Comparison of ENCODE assay signal across 8 cellular contexts in the genomic region with DNA sequence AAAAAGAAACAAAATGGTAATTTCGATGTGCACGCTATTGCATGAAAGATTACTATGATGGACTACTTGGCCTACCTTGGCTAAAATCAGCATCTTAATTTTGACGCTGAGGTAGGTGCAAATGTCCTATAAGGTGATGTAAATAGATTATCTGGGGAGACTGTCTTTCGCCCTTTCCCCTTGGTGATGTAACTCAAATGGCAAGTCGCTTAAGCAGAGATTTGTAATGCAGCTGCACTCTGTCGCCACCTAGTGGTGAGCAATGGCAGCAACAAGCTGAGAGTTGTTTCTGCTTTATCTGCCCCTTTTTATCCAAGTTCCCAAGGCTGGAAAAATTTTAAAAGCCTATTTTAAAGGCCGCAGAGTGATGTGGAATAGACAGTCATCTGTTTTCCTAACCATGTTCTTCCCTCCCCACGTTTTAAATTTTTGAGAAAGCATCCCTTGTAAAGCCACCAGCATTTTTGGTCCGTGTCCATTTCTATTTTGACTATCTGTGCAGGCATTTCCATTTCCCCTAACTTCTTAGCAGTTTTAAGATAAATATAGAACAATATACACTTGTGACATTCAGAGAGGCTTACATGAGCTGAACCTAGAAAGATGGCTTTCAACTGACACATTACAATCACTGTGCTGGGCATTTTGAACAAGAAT.
DNase-seq lines count a peak whose midpoint lies in the region; ATAC-seq and TF ChIP-seq lines count a peak whose summit lies in the region.

No MANE protein-coding gene starts in this region.

- H3K4me3 Mint-ChIP-seq in endodermal cell = no peak overlapping the region

- no peaks in the 10 kb centered on the region for H3K4me1 ChIP-seq in endodermal cell (ENCODE audit: control insufficient read depth, insufficient read depth, low read length)

- no peaks in the 10 kb centered on the region for H3K9me3 Mint-ChIP-seq in endodermal cell

- 43 to 58% methylated on average over 8 to 9 of the region's 9 CpGs for WGBS in endodermal cell (ENCODE audit: insufficient coverage in 1 of 2, insufficient read length in 1 of 2), 2 experiments

- H3K4me3 ChIP-seq in endodermal cell (ENCODE audit: low read length) = no peak overlapping the region

- no peaks in the 10 kb centered on the region for H3K4me1 Mint-ChIP-seq in endodermal cell

- no peaks in the 10 kb centered on the region for H3K9me3 ChIP-seq in endodermal cell (ENCODE audit: control insufficient read depth, low read length)

- DNase-seq in A172 (ENCODE audit: low spot score) = peak; percentile 62
- peak; percentile 53 for DNase-seq in NCI-H774 (lab: John Stamatoyannopoulos, UW)
- DNase-seq in activated CD8-positive, alpha-beta memory T cell treated with anti-CD3 and anti-CD28 coated beads for 4 hours (ENCODE audit: low read depth in 2 of 2) = peak; percentile 27 to 42
- DNase-seq in endodermal cell = peak; percentile 87
- peak; percentile 87 for DNase-seq in midbrain (lab: John Stamatoyannopoulos, UW)
- peak; percentile 32 to 50 for DNase-seq in stimulated activated CD8-positive, alpha-beta memory T cell treated with anti-CD3 and anti-CD28 coated beads, Interleukin-4, amount 100 ng/mL, for 1 hour (ENCODE audit: low read depth in 2 of 2, low spot score in 1 of 2)

- no peak overlapping the region for H3K27ac Mint-ChIP-seq in endodermal cell

- no peaks in the 10 kb centered on the region for H3K36me3 ChIP-seq in endodermal cell (ENCODE audit: control insufficient read depth, insufficient read depth, low read length)

- peaks cover 5% of the 10 kb centered on the region for H3K27me3 Mint-ChIP-seq in endodermal cell (ENCODE audit: insufficient read depth)

- peak; percentile 99 for TF ChIP-seq CTCF in endodermal cell (conservative IDR thresholded peaks at IDR 0.05)

- no peak overlapping the region for H3K27ac ChIP-seq in endodermal cell (ENCODE audit: low read depth, low read length)

- peak; percentile 80 for ATAC-seq in GM18505 (IDR thresholded peaks at IDR 0.05; ENCODE audit: unreplicated experiment)
- peak; percentile 79 for ATAC-seq in HG03175 (IDR thresholded peaks at IDR 0.05; ENCODE audit: unreplicated experiment)

- no peak overlapping the region for H3K9ac ChIP-seq in endodermal cell (ENCODE audit: extremely low read depth, low read length, poor library complexity, severe bottlenecking)

- H3K27me3 ChIP-seq in endodermal cell (ENCODE audit: control insufficient read depth, insufficient read depth, low read length, poor library complexity, severe bottlenecking) = no peaks in the 10 kb centered on the region

- H3K36me3 Mint-ChIP-seq in endodermal cell (ENCODE audit: low read depth) = no peaks in the 10 kb centered on the region

- no peak for TF ChIP-seq POLR2A in GM18505 (IDR thresholded peaks at IDR 0.05; ENCODE audit: borderline replicate concordance, extremely low read depth, insufficient read depth, insufficient read length)

Comparison
In these comparisons a context has a peak if more than half of its experiments do, and no peak if none do; other contexts are left out.
1. DNase-seq: peak in every context shown above with its lines; median percentile 87 in endodermal cell; 87 in midbrain; 62 in A172; 53 in NCI-H774; 41 in stimulated activated CD8-positive, alpha-beta memory T cell treated with anti-CD3 and anti-CD28 coated beads, Interleukin-4, amount 100 ng/mL, for 1 hour; 34 in activated CD8-positive, alpha-beta memory T cell treated with anti-CD3 and anti-CD28 coated beads for 4 hours.